ENCODE assay signal across 13 cellular contexts in the genomic region with DNA sequence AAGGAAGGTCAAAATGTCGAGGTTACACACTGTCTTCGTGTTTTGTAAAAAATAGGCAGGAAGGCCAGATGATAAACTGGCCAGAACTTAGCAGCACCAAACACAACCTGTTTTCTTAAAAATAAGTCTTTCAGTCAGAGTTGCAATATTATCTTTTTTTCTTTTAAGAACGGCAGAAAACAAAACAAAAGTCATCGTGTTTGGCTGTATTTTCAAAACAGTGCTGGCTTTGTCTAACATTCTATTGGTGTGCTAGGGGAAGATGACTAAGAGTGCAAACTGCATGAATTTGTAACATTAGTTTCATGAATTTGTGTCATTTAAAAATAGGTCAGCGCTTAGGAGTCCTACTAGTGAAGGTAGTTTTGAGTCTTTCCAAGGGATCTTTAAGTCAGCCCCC. TPM values are rescaled to one million over a fixed set of nuclear protein-coding genes. Genes with fewer than 3 reads are reported as not detected.
DNase-seq lines count a peak whose midpoint lies in the region; ATAC-seq and TF ChIP-seq lines count a peak whose summit lies in the region.
"Had no signal": no experiment of that assay in that cellular context is flagged by ENCODE, and none has a peak within 500 bp of the region (broad histone marks: within the 10 kb centered on the region; RNA-seq: fewer than 3 reads in every experiment).

No MANE protein-coding gene starts in this region.

- no peak for DNase-seq in CD8-positive, alpha-beta T cell
- DNase-seq in activated CD4-positive, alpha-beta memory T cell treated with anti-CD3 and anti-CD28 coated beads for 36 hours = no peak
- peak; percentile 81 for DNase-seq in foreskin melanocyte
- DNase-seq in renal cortical epithelial cell (ENCODE audit: low read depth) = peak; percentile 38
- no peak for DNase-seq in amniotic stem cell (lab: John Stamatoyannopoulos, UW)
- DNase-seq in chondrocyte (ENCODE audit: low spot score) = no peak
- DNase-seq: DMS53, H9, NCI-H1417 treated with DMSO at 0.1 percent for 48 hours, PC-9 had no signal

- H3K4me1 Mint-ChIP-seq in CD8-positive, alpha-beta T cell (ENCODE audit: low read depth) = peaks cover 25% of the 10 kb centered on the region
- H3K4me1 Mint-ChIP-seq in activated CD4-positive, alpha-beta memory T cell treated with anti-CD3 and anti-CD28 coated beads for 36 hours (ENCODE audit: low read depth) = peaks cover 38% of the 10 kb centered on the region
- peaks cover 32% of the 10 kb centered on the region for H3K4me1 Mint-ChIP-seq in chondrocyte (ENCODE audit: low read depth)

- no peaks in the 10 kb centered on the region for H3K27me3 ChIP-seq in CD8-positive, alpha-beta T cell (ENCODE audit: insufficient read depth, low read length)

- no peaks in the 10 kb centered on the region for H3K9me3 ChIP-seq in CD8-positive, alpha-beta T cell (ENCODE audit: low read length)

- no peaks in the 10 kb centered on the region for H3K36me3 ChIP-seq in CD8-positive, alpha-beta T cell (ENCODE audit: insufficient read depth, low read length)

- H3K9me3 Mint-ChIP-seq in CD8-positive, alpha-beta T cell = no peaks in the 10 kb centered on the region
- no peaks in the 10 kb centered on the region for H3K9me3 Mint-ChIP-seq in activated CD4-positive, alpha-beta memory T cell treated with anti-CD3 and anti-CD28 coated beads for 36 hours
- H3K9me3 Mint-ChIP-seq in chondrocyte (ENCODE audit: low read depth) = no peaks in the 10 kb centered on the region
- H3K9me3 Mint-ChIP-seq: H9 had no signal

- no peaks in the 10 kb centered on the region for H3K4me1 ChIP-seq in CD8-positive, alpha-beta T cell (ENCODE audit: insufficient read depth, low read length)

- ATAC-seq in CD8-positive, alpha-beta T cell = no peak
- ATAC-seq in HG03439 (IDR thresholded peaks at IDR 0.05; ENCODE audit: unreplicated experiment) = no peak
- no peak for ATAC-seq in HG03196 (IDR thresholded peaks at IDR 0.05; ENCODE audit: unreplicated experiment)

- H3K36me3 Mint-ChIP-seq in CD8-positive, alpha-beta T cell = peaks cover under 1% of the 10 kb centered on the region
- H3K36me3 Mint-ChIP-seq in activated CD4-positive, alpha-beta memory T cell treated with anti-CD3 and anti-CD28 coated beads for 36 hours = peaks cover 64% of the 10 kb centered on the region
- H3K36me3 Mint-ChIP-seq in chondrocyte (ENCODE audit: low read depth) = no peaks in the 10 kb centered on the region

- POLR2A ChIA-PET in CD8-positive, alpha-beta T cell (lab: Charles Lee) = no interaction called here
- POLR2A ChIA-PET in activated CD4-positive, alpha-beta memory T cell treated with anti-CD3 and anti-CD28 coated beads for 36 hours (lab: Charles Lee) = interaction anchor here (0.6 to 2.5 kb wide), 5 partner anchors 14 to 817 kb away, joined by 3 to 8 read pairs (median 4); no protein-coding TSS in a partner anchor

- peak overlapping the region; percentile 13 for H3K27ac Mint-ChIP-seq in CD8-positive, alpha-beta T cell
- peak overlapping the region; percentile 89 for H3K27ac Mint-ChIP-seq in activated CD4-positive, alpha-beta memory T cell treated with anti-CD3 and anti-CD28 coated beads for 36 hours
- H3K27ac Mint-ChIP-seq in chondrocyte (ENCODE audit: unreplicated experiment) = no peak overlapping the region

- no peak for TF ChIP-seq CTCF in CD8-positive, alpha-beta T cell (IDR thresholded peaks at IDR 0.05)
- no peak for TF ChIP-seq CTCF in chondrocyte (IDR thresholded peaks at IDR 0.05)

- no peak overlapping the region for H3K4me3 ChIP-seq in CD8-positive, alpha-beta T cell (ENCODE audit: low read depth, low read length)
- H3K4me3 ChIP-seq: PC-9 had no signal

- no peak overlapping the region for H3K27ac ChIP-seq in CD8-positive, alpha-beta T cell (ENCODE audit: low read depth, low read length)
- H3K27ac ChIP-seq: epithelial cell of prostate, PC-9 had no signal

- H3K4me3 Mint-ChIP-seq in CD8-positive, alpha-beta T cell = peak overlapping the region; percentile 69
- peak overlapping the region; percentile 83 for H3K4me3 Mint-ChIP-seq in activated CD4-positive, alpha-beta memory T cell treated with anti-CD3 and anti-CD28 coated beads for 36 hours
- no peak overlapping the region for H3K4me3 Mint-ChIP-seq in chondrocyte (ENCODE audit: unreplicated experiment)
- H3K4me3 Mint-ChIP-seq: H9 had no signal

- intact Hi-C loops in CD8-positive, alpha-beta T cell (cut with DNase I, micrococcal nuclease) = no loop called here
- intact Hi-C loops in activated CD4-positive, alpha-beta memory T cell treated with anti-CD3 and anti-CD28 coated beads for 36 hours (cut with micrococcal nuclease) = loop anchor here (5.0 kb wide), 1 partner anchor 183 kb away; no protein-coding TSS in a partner anchor

- CTCF ChIA-PET in CD8-positive, alpha-beta T cell (lab: Charles Lee) = no interaction called here
- CTCF ChIA-PET in activated CD4-positive, alpha-beta memory T cell treated with anti-CD3 and anti-CD28 coated beads for 36 hours (lab: Charles Lee) = no interaction called here

- H3K27me3 Mint-ChIP-seq in CD8-positive, alpha-beta T cell (ENCODE audit: low read depth) = peaks cover 19% of the 10 kb centered on the region
- peaks cover 2% of the 10 kb centered on the region for H3K27me3 Mint-ChIP-seq in activated CD4-positive, alpha-beta memory T cell treated with anti-CD3 and anti-CD28 coated beads for 36 hours
- no peaks in the 10 kb centered on the region for H3K27me3 Mint-ChIP-seq in chondrocyte (ENCODE audit: low read depth)

RNA-seq across cellular contexts. Expression of a gene that starts 5.3 kb away (rescaled TPM):
- 10 to 100 TPM; 21.4 to 24.8 TPM for total RNA-seq in CD8-positive, alpha-beta T cell
- total RNA-seq in activated CD4-positive, alpha-beta memory T cell treated with anti-CD3 and anti-CD28 coated beads for 36 hours = 100 to 1,000 TPM; 345 to 360 TPM
- 5.2 and 8.0 TPM in 2 replicates for total RNA-seq in renal cortical epithelial cell
- 10.4 to 15.8 TPM (median 14.5 TPM) in 3 replicates for total RNA-seq in chondrocyte
- total RNA-seq: PC-9 had no signal

Comparison
In these comparisons a context has a peak if more than half of its experiments do, and no peak if none do; other contexts are left out.
1. DNase-seq: peak in foreskin melanocyte (single experiment) and renal cortical epithelial cell (single experiment); none in CD8-positive, alpha-beta T cell (0 of 7), activated CD4-positive, alpha-beta memory T cell treated with anti-CD3 and anti-CD28 coated beads for 36 hours (single experiment), amniotic stem cell (single experiment) and chondrocyte (single experiment).
2. RNA of a gene that starts 5.3 kb away (total RNA-seq): 345 to 360 TPM in activated CD4-positive, alpha-beta memory T cell treated with anti-CD3 and anti-CD28 coated beads for 36 hours; 21.4 to 24.8 TPM in CD8-positive, alpha-beta T cell, 10.4 to 15.8 TPM in chondrocyte and 5.2 to 8.0 TPM in renal cortical epithelial cell; every median in the first group is over 10 times any median in the second.